18 cellular contexts compared by ENCODE assay signal in genomic region chr5:170554566-170555267, GRCh38. TPM values are rescaled to one million over a fixed set of nuclear protein-coding genes. Genes with fewer than 3 reads are reported as not detected.
DNase-seq lines count a peak whose midpoint lies in the region; TF ChIP-seq lines count a peak whose summit lies in the region.
"Had no signal": no experiment of that assay in that cellular context is flagged by ENCODE, and none has a peak within 500 bp of the region (broad histone marks: within the 10 kb centered on the region; RNA-seq: fewer than 3 reads in every experiment).

No MANE protein-coding gene starts in this region.

- no peaks in the 10 kb centered on the region for H3K36me3 ChIP-seq in smooth muscle cell (ENCODE audit: low read depth)
- no peaks in the 10 kb centered on the region for H3K36me3 ChIP-seq in mammary epithelial cell (ENCODE audit: insufficient read depth, low read length)
- H3K36me3 ChIP-seq: tibial nerve had no signal

- H3K4me3 Mint-ChIP-seq in MCF 10A (ENCODE audit: unreplicated experiment), result no peak overlapping the region
- H3K4me3 Mint-ChIP-seq: activated CD4-positive, alpha-beta memory T cell treated with anti-CD3 and anti-CD28 coated beads, Interleukin-2, amount 10 ng/mL, durations not matched to agents 7 days and 5 days; activated naive CD4-positive, alpha-beta T cell treated with anti-CD3 and anti-CD28 coated beads, Interleukin-2, amount 10 ng/mL, durations not matched to agents 7 days and 5 days; natural killer cell had no signal

- no TSS peak for BruUV-seq in MCF 10A (replicated peaks; lab: Mats Ljungman, UMichigan)
- BruUV-seq in mammary epithelial cell (replicated peaks; lab: Mats Ljungman, UMichigan), result no TSS peak

- H3K9me3 Mint-ChIP-seq in MCF 10A (ENCODE audit: unreplicated experiment), result no peaks in the 10 kb centered on the region
- H3K9me3 Mint-ChIP-seq: activated CD4-positive, alpha-beta memory T cell treated with anti-CD3 and anti-CD28 coated beads, Interleukin-2, amount 10 ng/mL, durations not matched to agents 7 days and 5 days; activated naive CD4-positive, alpha-beta T cell treated with anti-CD3 and anti-CD28 coated beads, Interleukin-2, amount 10 ng/mL, durations not matched to agents 7 days and 5 days; natural killer cell had no signal

- intact Hi-C loops in head of caudate nucleus (cut with DNase I) (no loop called here), MCF 10A (cut with micrococcal nuclease) (no loop called here), mammary epithelial cell (cut with micrococcal nuclease) (no loop called here)

- TF ChIP-seq CTCF in smooth muscle cell (IDR thresholded peaks at IDR 0.05; ENCODE audit: borderline replicate concordance, insufficient read depth, poor library complexity, severe bottlenecking) (no peak), MCF 10A (IDR thresholded peaks at IDR 0.05; ENCODE audit: unreplicated experiment) (no peak), mammary epithelial cell (conservative IDR thresholded peaks at IDR 0.05 in 1 of 2, IDR thresholded peaks at IDR 0.05 in 1 of 2; ENCODE audit: extremely low read depth in 1 of 2, insufficient read depth in 1 of 2, low read depth in 1 of 2, low read length in 2 of 2) (no peak)

- H3K4me1 ChIP-seq in smooth muscle cell (ENCODE audit: low read depth) (peaks cover 16% of the 10 kb centered on the region), mammary epithelial cell (ENCODE audit: insufficient read depth, low read length) (no peaks in the 10 kb centered on the region)

- peaks cover 25% of the 10 kb centered on the region for H3F3A ChIP-seq in smooth muscle cell (ENCODE audit: low read depth)

- no peaks in the 10 kb centered on the region for H4K20me1 ChIP-seq in smooth muscle cell (ENCODE audit: low read depth)
- no peaks in the 10 kb centered on the region for H4K20me1 ChIP-seq in mammary epithelial cell (ENCODE audit: insufficient read depth, low read length)

- H2AFZ ChIP-seq in smooth muscle cell (ENCODE audit: low read depth) (no peak overlapping the region), mammary epithelial cell (ENCODE audit: low read depth, low read length) (no peak overlapping the region)
- H2AFZ ChIP-seq: PC-9 had no signal

- WGBS in smooth muscle cell (ENCODE audit: low lambda C conversion rate), result 32% methylated on average over 17 of the region's 17 CpGs
- WGBS in mammary epithelial cell (ENCODE audit: low coverage, missing lambda C conversion rate), result 63% methylated on average over 12 of the region's 17 CpGs

- H3K27me3 ChIP-seq in smooth muscle cell (ENCODE audit: low read depth) (peaks cover 8% of the 10 kb centered on the region), mammary epithelial cell (ENCODE audit: insufficient read depth, low read length) (no peaks in the 10 kb centered on the region)
- H3K27me3 ChIP-seq: tibial nerve had no signal

- no peaks in the 10 kb centered on the region for H3K4me1 Mint-ChIP-seq in MCF 10A (ENCODE audit: insufficient read depth, unreplicated experiment)
- H3K4me1 Mint-ChIP-seq: activated CD4-positive, alpha-beta memory T cell treated with anti-CD3 and anti-CD28 coated beads, Interleukin-2, amount 10 ng/mL, durations not matched to agents 7 days and 5 days; activated naive CD4-positive, alpha-beta T cell treated with anti-CD3 and anti-CD28 coated beads, Interleukin-2, amount 10 ng/mL, durations not matched to agents 7 days and 5 days; natural killer cell had no signal

- in situ Hi-C loops in mammary epithelial cell (cut with MboI; ENCODE audit: low sequenced_read_pairs in 2 of 2), result no loop called here

- H3K9me3 ChIP-seq in smooth muscle cell (replicated peaks; ENCODE audit: low read depth) (no peaks in the 10 kb centered on the region), mammary epithelial cell (replicated peaks; ENCODE audit: insufficient read depth, low read length) (no peaks in the 10 kb centered on the region)
- H3K9me3 ChIP-seq: tibial nerve had no signal

- H3K36me3 Mint-ChIP-seq in MCF 10A (ENCODE audit: insufficient read depth, unreplicated experiment), result no peaks in the 10 kb centered on the region
- H3K36me3 Mint-ChIP-seq: activated naive CD4-positive, alpha-beta T cell treated with anti-CD3 and anti-CD28 coated beads, Interleukin-2, amount 10 ng/mL, durations not matched to agents 7 days and 5 days; natural killer cell had no signal

- H3K9ac ChIP-seq in smooth muscle cell (ENCODE audit: low read depth) (no peak overlapping the region), mammary epithelial cell (ENCODE audit: insufficient read depth, low read length) (no peak overlapping the region)

- H3K27me3 Mint-ChIP-seq in MCF 10A (ENCODE audit: insufficient read depth, unreplicated experiment), result peaks cover 6% of the 10 kb centered on the region

- dilution Hi-C loops in mammary epithelial cell (cut with HindIII; ENCODE audit: low sequenced_read_pairs), result no loop called here

- no peak overlapping the region for H3K27ac Mint-ChIP-seq in MCF 10A (ENCODE audit: low read depth, unreplicated experiment)
- H3K27ac Mint-ChIP-seq: activated CD4-positive, alpha-beta memory T cell treated with anti-CD3 and anti-CD28 coated beads, Interleukin-2, amount 10 ng/mL, durations not matched to agents 7 days and 5 days; activated naive CD4-positive, alpha-beta T cell treated with anti-CD3 and anti-CD28 coated beads, Interleukin-2, amount 10 ng/mL, durations not matched to agents 7 days and 5 days; natural killer cell had no signal

- H3K27ac ChIP-seq in smooth muscle cell (ENCODE audit: low read depth) (peak overlapping the region; percentile 67), mammary epithelial cell (ENCODE audit: insufficient read depth, low read depth, low read length) (no peak overlapping the region)
- H3K27ac ChIP-seq: 22Rv1, PC-9, skin epidermis, tibial nerve had no signal

- no peaks in the 10 kb centered on the region for H3K79me2 ChIP-seq in smooth muscle cell (ENCODE audit: low read depth)
- H3K79me2 ChIP-seq in mammary epithelial cell (ENCODE audit: insufficient read depth, low read length), result no peaks in the 10 kb centered on the region

- H3K4me2 ChIP-seq in smooth muscle cell (peak overlapping the region; percentile 83), mammary epithelial cell (ENCODE audit: insufficient read depth, low read depth, low read length) (no peak overlapping the region)
- H3K4me2 ChIP-seq: PC-9 had no signal

- peak overlapping the region; percentile 28 for H3K4me3 ChIP-seq in smooth muscle cell
- H3K4me3 ChIP-seq in mammary epithelial cell (replicated peaks in 1 of 3; ENCODE audit: insufficient read depth in 1 of 3, low read depth in 2 of 3, low read length in 3 of 3), result no peak overlapping the region
- H3K4me3 ChIP-seq: PC-9, skin epidermis, tibial nerve had no signal

- DNase-seq in DMS 273 (lab: John Stamatoyannopoulos, UW; ENCODE audit: unreplicated experiment) (peak; percentile 66), DMS 273 treated with DMSO at 0.1 percent for 48 hours (lab: John Stamatoyannopoulos, UW) (no peak), NCI-H526 treated with DMSO at 0.1 percent for 48 hours (lab: John Stamatoyannopoulos, UW) (peak; percentile 16), head of caudate nucleus (peak in 41 of 42 donors; percentile 22 to 90 (median 66)), smooth muscle cell (lab: John Stamatoyannopoulos, UW; ENCODE audit: unreplicated experiment) (peak; percentile 32), MCF 10A (ENCODE audit: unreplicated experiment) (no peak), mammary epithelial cell (no peak)
- DNase-seq in stimulated activated CD4-positive, alpha-beta T cell treated with anti-CD3 and anti-CD28 coated beads, Interleukin-12 subunit alpha, Interleukin-12 subunit beta, amount 100 ng/mL, for 4 hours, result no peak
- DNase-seq: activated CD4-positive, alpha-beta memory T cell treated with anti-CD3 and anti-CD28 coated beads, Interleukin-2, amount 10 ng/mL, durations not matched to agents 7 days and 5 days; activated naive CD4-positive, alpha-beta T cell treated with anti-CD3 and anti-CD28 coated beads, Interleukin-2, amount 10 ng/mL, durations not matched to agents 7 days and 5 days; natural killer cell; NCI-H146; PC-9; T-helper 2 cell had no signal

- CTCF ChIA-PET in MCF 10A (lab: Yijun Ruan, JAX) (interaction anchor here (1.2 to 1.5 kb wide), 2 partner anchors 68 to 78 kb away, joined by 3 to 5 read pairs; no protein-coding TSS in a partner anchor), mammary epithelial cell (lab: Charles Lee; ENCODE audit: low non-redundant PET) (interaction anchor here (0.8 kb wide), 1 partner anchor 88 kb away, joined by 6 read pairs; no protein-coding TSS in a partner anchor)

- POLR2A ChIA-PET in MCF 10A (lab: Yijun Ruan, JAX), result interaction anchor here (0.6 kb wide), 1 partner anchor 36 kb away, joined by 3 read pairs; no protein-coding TSS in a partner anchor

RNA-seq across cellular contexts. Expression of gene KCNIP1, which starts 50.9 kb away (rescaled TPM):
- total RNA-seq in smooth muscle cell, result not detected in 2 replicates
- polyA plus RNA-seq in smooth muscle cell, result 0.50 and 0.83 TPM in 2 replicates
- total RNA-seq in MCF 10A (2022), result not detected in 2 replicates
- not detected for total RNA-seq in mammary epithelial cell
- not detected for polyA plus RNA-seq in mammary epithelial cell
- polyA minus RNA-seq in mammary epithelial cell, result not detected
- total RNA-seq: activated CD4-positive, alpha-beta memory T cell treated with anti-CD3 and anti-CD28 coated beads, Interleukin-2, amount 10 ng/mL, durations not matched to agents 7 days and 5 days; HT1080; natural killer cell; PC-9 had no signal

Comparison
In these comparisons a context has a peak if more than half of its experiments do, and no peak if none do; other contexts are left out.
1. DNase-seq: peak in DMS 273 (single experiment), NCI-H526 treated with DMSO at 0.1 percent for 48 hours (single experiment), head of caudate nucleus (41 of 42) and smooth muscle cell (single experiment); none in DMS 273 treated with DMSO at 0.1 percent for 48 hours (single experiment), stimulated activated CD4-positive, alpha-beta T cell treated with anti-CD3 and anti-CD28 coated beads, Interleukin-12 subunit alpha, Interleukin-12 subunit beta, amount 100 ng/mL, for 4 hours (single experiment), MCF 10A (single experiment) and mammary epithelial cell (single experiment).